Comparison of ENCODE assay signal across 8 cellular contexts in genomic region chr5:173056783-173057061, GRCh38. TPM values are rescaled to one million over a fixed set of nuclear protein-coding genes. Genes with fewer than 3 reads are reported as not detected.
DNase-seq lines count a peak whose midpoint lies in the region; ATAC-seq and TF ChIP-seq lines count a peak whose summit lies in the region.

No MANE protein-coding gene starts in this region.

- ATAC-seq in activated naive CD8-positive, alpha-beta T cell treated with anti-CD3 and anti-CD28 coated beads, Interleukin-2, amount 50 U/mL, for 24 hours, result peak; percentile 38
- ATAC-seq in stimulated activated effector memory CD8-positive, alpha-beta T cell treated with anti-CD3 and anti-CD28 coated beads, Interleukin-12 subunit alpha, Interleukin-12 subunit beta, amount 100 ng/mL, for 72 hours, result peak; percentile 63

- peak overlapping the region; percentile 74 for H3K4me2 ChIP-seq in GM23248 (ENCODE audit: unreplicated experiment)
- H3K4me2 ChIP-seq in MM.1S (ENCODE audit: low read depth, low read length), result no peak overlapping the region

- peaks cover 40% of the 10 kb centered on the region for H3K79me2 ChIP-seq in GM23248 (ENCODE audit: insufficient read depth)
- H3K79me2 ChIP-seq in MM.1S (ENCODE audit: low read length), result peaks cover 34% of the 10 kb centered on the region

- H3K36me3 ChIP-seq in GM23248 (ENCODE audit: low read depth) (no peaks in the 10 kb centered on the region), MM.1S (replicated peaks; ENCODE audit: insufficient read depth, low read length) (no peaks in the 10 kb centered on the region)

- H3K9me3 ChIP-seq in GM23248 (ENCODE audit: low read depth) (no peaks in the 10 kb centered on the region), MM.1S (replicated peaks; ENCODE audit: insufficient read depth, low read length) (no peaks in the 10 kb centered on the region)

- peak overlapping the region; percentile 89 for H3K4me3 Mint-ChIP-seq in activated naive CD8-positive, alpha-beta T cell treated with anti-CD3 and anti-CD28 coated beads, Interleukin-2, amount 50 U/mL, for 24 hours
- H3K4me3 Mint-ChIP-seq in stimulated activated effector memory CD8-positive, alpha-beta T cell treated with anti-CD3 and anti-CD28 coated beads, Interleukin-12 subunit alpha, Interleukin-12 subunit beta, amount 100 ng/mL, for 72 hours, result peak overlapping the region; percentile 83

- H3F3A ChIP-seq in GM23248 (ENCODE audit: insufficient read depth) (peaks cover 20% of the 10 kb centered on the region), MM.1S (ENCODE audit: insufficient read depth, low read length) (peaks cover 10% of the 10 kb centered on the region)

- H3K4me1 Mint-ChIP-seq in activated naive CD8-positive, alpha-beta T cell treated with anti-CD3 and anti-CD28 coated beads, Interleukin-2, amount 50 U/mL, for 24 hours, result peaks cover 56% of the 10 kb centered on the region
- peaks cover 15% of the 10 kb centered on the region for H3K4me1 Mint-ChIP-seq in stimulated activated effector memory CD8-positive, alpha-beta T cell treated with anti-CD3 and anti-CD28 coated beads, Interleukin-12 subunit alpha, Interleukin-12 subunit beta, amount 100 ng/mL, for 72 hours

- H2AFZ ChIP-seq in GM23248 (peak overlapping the region; percentile 38; the same call in 1 of the 2 replicates), MM.1S (ENCODE audit: low read length) (no peak overlapping the region)

- no peaks in the 10 kb centered on the region for H3K9me3 Mint-ChIP-seq in activated naive CD8-positive, alpha-beta T cell treated with anti-CD3 and anti-CD28 coated beads, Interleukin-2, amount 50 U/mL, for 24 hours
- H3K9me3 Mint-ChIP-seq in stimulated activated effector memory CD8-positive, alpha-beta T cell treated with anti-CD3 and anti-CD28 coated beads, Interleukin-12 subunit alpha, Interleukin-12 subunit beta, amount 100 ng/mL, for 72 hours, result no peaks in the 10 kb centered on the region

- H3K36me3 Mint-ChIP-seq in activated naive CD8-positive, alpha-beta T cell treated with anti-CD3 and anti-CD28 coated beads, Interleukin-2, amount 50 U/mL, for 24 hours (ENCODE audit: low read depth), result no peaks in the 10 kb centered on the region
- H3K36me3 Mint-ChIP-seq in stimulated activated effector memory CD8-positive, alpha-beta T cell treated with anti-CD3 and anti-CD28 coated beads, Interleukin-12 subunit alpha, Interleukin-12 subunit beta, amount 100 ng/mL, for 72 hours, result peaks cover 21% of the 10 kb centered on the region

- 1% methylated on average over 27 of the region's 27 CpGs; no CpG with 5 or more reads in 1 of the 2 experiments for WGBS in GM23248 (ENCODE audit: low coverage in 1 of 2, low lambda C conversion rate in 2 of 2, missing lambda C conversion rate in 2 of 2), 2 experiments

- H3K27ac Mint-ChIP-seq in activated naive CD8-positive, alpha-beta T cell treated with anti-CD3 and anti-CD28 coated beads, Interleukin-2, amount 50 U/mL, for 24 hours, result peak overlapping the region; percentile 97
- H3K27ac Mint-ChIP-seq in stimulated activated effector memory CD8-positive, alpha-beta T cell treated with anti-CD3 and anti-CD28 coated beads, Interleukin-12 subunit alpha, Interleukin-12 subunit beta, amount 100 ng/mL, for 72 hours, result peak overlapping the region; percentile 84

- H3K27me3 ChIP-seq in GM23248 (replicated peaks; ENCODE audit: insufficient read depth), result no peaks in the 10 kb centered on the region
- H3K27me3 ChIP-seq in MM.1S (replicated peaks; ENCODE audit: insufficient read depth, low read length), result no peaks in the 10 kb centered on the region

- peak overlapping the region; percentile 91 for H3K27ac ChIP-seq in GM23248
- H3K27ac ChIP-seq in MM.1S (ENCODE audit: low read length), result peak overlapping the region; percentile 65; the same call in 1 of the 2 replicates

- H3K4me1 ChIP-seq in GM23248 (ENCODE audit: insufficient read depth) (peaks cover 10% of the 10 kb centered on the region), MM.1S (ENCODE audit: low read length) (peaks cover 11% of the 10 kb centered on the region)

- no peak for TF ChIP-seq CTCF in MM.1S (IDR thresholded peaks at IDR 0.05; ENCODE audit: low read length)

- H3K9me2 ChIP-seq in GM23248 (ENCODE audit: insufficient read depth) (no peaks in the 10 kb centered on the region), MM.1S (replicated peaks; ENCODE audit: insufficient read depth, low read length) (no peaks in the 10 kb centered on the region)

- H3K4me3 ChIP-seq in GM23248 (peak overlapping the region; percentile 93), MM.1S (ENCODE audit: low read length) (peak overlapping the region; percentile 75)

- in situ Hi-C loops in GM23248 (cut with MboI), result no loop called here

- H4K20me1 ChIP-seq in GM23248 (ENCODE audit: insufficient read depth) (no peaks in the 10 kb centered on the region), MM.1S (ENCODE audit: insufficient read depth, low read length) (no peaks in the 10 kb centered on the region)

- H3K27me3 Mint-ChIP-seq in activated naive CD8-positive, alpha-beta T cell treated with anti-CD3 and anti-CD28 coated beads, Interleukin-2, amount 50 U/mL, for 24 hours, result peaks cover 2% of the 10 kb centered on the region

- H3K9ac ChIP-seq in GM23248, result peak overlapping the region; percentile 92
- H3K9ac ChIP-seq in MM.1S (ENCODE audit: low read length), result peak overlapping the region; percentile 68; the same call in 1 of the 2 replicates

- DNase-seq in NCI-H446 (lab: John Stamatoyannopoulos, UW), result peak; percentile 71 to 84
- DNase-seq in NCI-H446 treated with DMSO at 0.1 percent for 48 hours (lab: John Stamatoyannopoulos, UW), result no peak
- DNase-seq in GM23248, result no peak
- no peak for DNase-seq in MM.1S
- no peak for DNase-seq in activated naive CD8-positive, alpha-beta T cell treated with anti-CD3 and anti-CD28 coated beads, Interleukin-2, amount 50 U/mL, for 24 hours
- DNase-seq in iPS-NIHi11 (ENCODE audit: low spot score), result peak; percentile 69
- no peak for DNase-seq in stimulated activated effector memory CD8-positive, alpha-beta T cell treated with anti-CD3 and anti-CD28 coated beads, Interleukin-12 subunit alpha, Interleukin-12 subunit beta, amount 100 ng/mL, for 72 hours (ENCODE audit: low spot score in 2 of 2)
- DNase-seq in NCI-H2081 treated with DMSO at 0.1 percent for 48 hours (lab: John Stamatoyannopoulos, UW), result no peak

RNA-seq across cellular contexts. Expression of gene CREBRF, which starts 0.6 kb away (rescaled TPM):
- 10.0 and 14.6 TPM in 2 replicates for total RNA-seq in GM23248 (2014; rRNA removed; shearing (Covaris generic))
- polyA plus RNA-seq in GM23248 (2016; fragmentation: Nextera tagmentation; extraction: Ambion mirVana), result 3.2 and 3.5 TPM in 2 replicates

Comparison
In these comparisons a context has a peak if more than half of its experiments do, and no peak if none do; other contexts are left out.
1. DNase-seq: peak in NCI-H446 (2 of 2) and iPS-NIHi11 (single experiment); none in NCI-H446 treated with DMSO at 0.1 percent for 48 hours (single experiment), GM23248 (single experiment), MM.1S (single experiment), activated naive CD8-positive, alpha-beta T cell treated with anti-CD3 and anti-CD28 coated beads, Interleukin-2, amount 50 U/mL, for 24 hours (single experiment), stimulated activated effector memory CD8-positive, alpha-beta T cell treated with anti-CD3 and anti-CD28 coated beads, Interleukin-12 subunit alpha, Interleukin-12 subunit beta, amount 100 ng/mL, for 72 hours (0 of 2) and NCI-H2081 treated with DMSO at 0.1 percent for 48 hours (single experiment).